1 cellular context compared by ENCODE assay signal in the genomic region with DNA sequence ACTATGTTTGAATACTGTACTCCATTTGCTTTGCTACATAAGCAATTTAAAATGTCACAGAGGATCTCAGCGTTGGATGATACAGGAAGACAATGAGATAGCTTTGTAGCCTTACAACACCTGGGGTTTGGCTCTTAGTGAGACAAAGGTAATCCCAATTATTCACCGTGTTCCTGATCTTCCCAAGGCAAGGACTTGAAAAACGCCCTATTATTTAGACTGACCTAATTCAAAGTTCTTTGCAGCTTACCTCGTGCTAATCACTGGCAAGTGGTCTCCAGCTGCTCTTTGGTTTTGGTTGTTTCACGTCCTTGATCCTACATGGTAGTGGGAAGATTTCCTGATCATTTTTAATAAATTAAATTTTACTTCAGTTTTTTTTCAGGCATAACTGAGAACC.
A peak's percentile ranks its signal among the peaks of the same experiment; 100 is the strongest.
TF ChIP-seq lines count a peak whose summit lies in the region.

No MANE protein-coding gene starts in this region.

TF ChIP-seq in H1, 55 proteins besides CTCF, POLR2A, EP300 and RAD21 (continued from another document):
- TF ChIP-seq, protein P1, sequence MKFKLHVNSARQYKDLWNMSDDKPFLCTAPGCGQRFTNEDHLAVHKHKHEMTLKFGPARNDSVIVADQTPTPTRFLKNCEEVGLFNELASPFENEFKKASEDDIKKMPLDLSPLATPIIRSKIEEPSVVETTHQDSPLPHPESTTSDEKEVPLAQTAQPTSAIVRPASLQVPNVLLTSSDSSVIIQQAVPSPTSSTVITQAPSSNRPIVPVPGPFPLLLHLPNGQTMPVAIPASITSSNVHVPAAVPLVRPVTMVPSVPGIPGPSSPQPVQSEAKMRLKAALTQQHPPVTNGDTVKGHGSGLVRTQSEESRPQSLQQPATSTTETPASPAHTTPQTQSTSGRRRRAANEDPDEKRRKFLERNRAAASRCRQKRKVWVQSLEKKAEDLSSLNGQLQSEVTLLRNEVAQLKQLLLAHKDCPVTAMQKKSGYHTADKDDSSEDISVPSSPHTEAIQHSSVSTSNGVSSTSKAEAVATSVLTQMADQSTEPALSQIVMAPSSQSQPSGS (IDR thresholded peaks at IDR 0.05; ENCODE audit: low read length): 0 out of 2 replicates have a peak, but pooled peaks have one; percentile 38
- TF ChIP-seq, protein P2, sequence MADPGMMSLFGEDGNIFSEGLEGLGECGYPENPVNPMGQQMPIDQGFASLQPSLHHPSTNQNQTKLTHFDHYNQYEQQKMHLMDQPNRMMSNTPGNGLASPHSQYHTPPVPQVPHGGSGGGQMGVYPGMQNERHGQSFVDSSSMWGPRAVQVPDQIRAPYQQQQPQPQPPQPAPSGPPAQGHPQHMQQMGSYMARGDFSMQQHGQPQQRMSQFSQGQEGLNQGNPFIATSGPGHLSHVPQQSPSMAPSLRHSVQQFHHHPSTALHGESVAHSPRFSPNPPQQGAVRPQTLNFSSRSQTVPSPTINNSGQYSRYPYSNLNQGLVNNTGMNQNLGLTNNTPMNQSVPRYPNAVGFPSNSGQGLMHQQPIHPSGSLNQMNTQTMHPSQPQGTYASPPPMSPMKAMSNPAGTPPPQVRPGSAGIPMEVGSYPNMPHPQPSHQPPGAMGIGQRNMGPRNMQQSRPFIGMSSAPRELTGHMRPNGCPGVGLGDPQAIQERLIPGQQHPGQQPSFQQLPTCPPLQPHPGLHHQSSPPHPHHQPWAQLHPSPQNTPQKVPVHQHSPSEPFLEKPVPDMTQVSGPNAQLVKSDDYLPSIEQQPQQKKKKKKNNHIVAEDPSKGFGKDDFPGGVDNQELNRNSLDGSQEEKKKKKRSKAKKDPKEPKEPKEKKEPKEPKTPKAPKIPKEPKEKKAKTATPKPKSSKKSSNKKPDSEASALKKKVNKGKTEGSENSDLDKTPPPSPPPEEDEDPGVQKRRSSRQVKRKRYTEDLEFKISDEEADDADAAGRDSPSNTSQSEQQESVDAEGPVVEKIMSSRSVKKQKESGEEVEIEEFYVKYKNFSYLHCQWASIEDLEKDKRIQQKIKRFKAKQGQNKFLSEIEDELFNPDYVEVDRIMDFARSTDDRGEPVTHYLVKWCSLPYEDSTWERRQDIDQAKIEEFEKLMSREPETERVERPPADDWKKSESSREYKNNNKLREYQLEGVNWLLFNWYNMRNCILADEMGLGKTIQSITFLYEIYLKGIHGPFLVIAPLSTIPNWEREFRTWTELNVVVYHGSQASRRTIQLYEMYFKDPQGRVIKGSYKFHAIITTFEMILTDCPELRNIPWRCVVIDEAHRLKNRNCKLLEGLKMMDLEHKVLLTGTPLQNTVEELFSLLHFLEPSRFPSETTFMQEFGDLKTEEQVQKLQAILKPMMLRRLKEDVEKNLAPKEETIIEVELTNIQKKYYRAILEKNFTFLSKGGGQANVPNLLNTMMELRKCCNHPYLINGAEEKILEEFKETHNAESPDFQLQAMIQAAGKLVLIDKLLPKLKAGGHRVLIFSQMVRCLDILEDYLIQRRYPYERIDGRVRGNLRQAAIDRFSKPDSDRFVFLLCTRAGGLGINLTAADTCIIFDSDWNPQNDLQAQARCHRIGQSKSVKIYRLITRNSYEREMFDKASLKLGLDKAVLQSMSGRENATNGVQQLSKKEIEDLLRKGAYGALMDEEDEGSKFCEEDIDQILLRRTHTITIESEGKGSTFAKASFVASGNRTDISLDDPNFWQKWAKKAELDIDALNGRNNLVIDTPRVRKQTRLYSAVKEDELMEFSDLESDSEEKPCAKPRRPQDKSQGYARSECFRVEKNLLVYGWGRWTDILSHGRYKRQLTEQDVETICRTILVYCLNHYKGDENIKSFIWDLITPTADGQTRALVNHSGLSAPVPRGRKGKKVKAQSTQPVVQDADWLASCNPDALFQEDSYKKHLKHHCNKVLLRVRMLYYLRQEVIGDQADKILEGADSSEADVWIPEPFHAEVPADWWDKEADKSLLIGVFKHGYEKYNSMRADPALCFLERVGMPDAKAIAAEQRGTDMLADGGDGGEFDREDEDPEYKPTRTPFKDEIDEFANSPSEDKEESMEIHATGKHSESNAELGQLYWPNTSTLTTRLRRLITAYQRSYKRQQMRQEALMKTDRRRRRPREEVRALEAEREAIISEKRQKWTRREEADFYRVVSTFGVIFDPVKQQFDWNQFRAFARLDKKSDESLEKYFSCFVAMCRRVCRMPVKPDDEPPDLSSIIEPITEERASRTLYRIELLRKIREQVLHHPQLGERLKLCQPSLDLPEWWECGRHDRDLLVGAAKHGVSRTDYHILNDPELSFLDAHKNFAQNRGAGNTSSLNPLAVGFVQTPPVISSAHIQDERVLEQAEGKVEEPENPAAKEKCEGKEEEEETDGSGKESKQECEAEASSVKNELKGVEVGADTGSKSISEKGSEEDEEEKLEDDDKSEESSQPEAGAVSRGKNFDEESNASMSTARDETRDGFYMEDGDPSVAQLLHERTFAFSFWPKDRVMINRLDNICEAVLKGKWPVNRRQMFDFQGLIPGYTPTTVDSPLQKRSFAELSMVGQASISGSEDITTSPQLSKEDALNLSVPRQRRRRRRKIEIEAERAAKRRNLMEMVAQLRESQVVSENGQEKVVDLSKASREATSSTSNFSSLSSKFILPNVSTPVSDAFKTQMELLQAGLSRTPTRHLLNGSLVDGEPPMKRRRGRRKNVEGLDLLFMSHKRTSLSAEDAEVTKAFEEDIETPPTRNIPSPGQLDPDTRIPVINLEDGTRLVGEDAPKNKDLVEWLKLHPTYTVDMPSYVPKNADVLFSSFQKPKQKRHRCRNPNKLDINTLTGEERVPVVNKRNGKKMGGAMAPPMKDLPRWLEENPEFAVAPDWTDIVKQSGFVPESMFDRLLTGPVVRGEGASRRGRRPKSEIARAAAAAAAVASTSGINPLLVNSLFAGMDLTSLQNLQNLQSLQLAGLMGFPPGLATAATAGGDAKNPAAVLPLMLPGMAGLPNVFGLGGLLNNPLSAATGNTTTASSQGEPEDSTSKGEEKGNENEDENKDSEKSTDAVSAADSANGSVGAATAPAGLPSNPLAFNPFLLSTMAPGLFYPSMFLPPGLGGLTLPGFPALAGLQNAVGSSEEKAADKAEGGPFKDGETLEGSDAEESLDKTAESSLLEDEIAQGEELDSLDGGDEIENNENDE (IDR thresholded peaks at IDR 0.05; ENCODE audit: insufficient replicate concordance, low read length): peak; percentile 80
- peak; percentile 33; the same call in 1 of the 2 replicates for TF ChIP-seq SP1 (IDR thresholded peaks at IDR 0.05; ENCODE audit: low read depth, low read length)
- TF ChIP-seq TAF1 (IDR thresholded peaks at IDR 0.05; ENCODE audit: low read depth, low read length): no peak
- TF ChIP-seq BCL11A (IDR thresholded peaks at IDR 0.05; ENCODE audit: low read depth in 2 of 2, low read length in 2 of 2): peak in 1 of 2 experiments; percentile 93
- no peak for TF ChIP-seq HDAC2 (IDR thresholded peaks at IDR 0.05; ENCODE audit: borderline replicate concordance in 1 of 2, low read depth in 2 of 2, low read length in 2 of 2)
- TF ChIP-seq, protein P3, sequence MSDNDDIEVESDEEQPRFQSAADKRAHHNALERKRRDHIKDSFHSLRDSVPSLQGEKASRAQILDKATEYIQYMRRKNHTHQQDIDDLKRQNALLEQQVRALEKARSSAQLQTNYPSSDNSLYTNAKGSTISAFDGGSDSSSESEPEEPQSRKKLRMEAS (IDR thresholded peaks at IDR 0.05): 0 out of 2 replicates have a peak, but pooled peaks have one; percentile 50
